In the genomic region with DNA sequence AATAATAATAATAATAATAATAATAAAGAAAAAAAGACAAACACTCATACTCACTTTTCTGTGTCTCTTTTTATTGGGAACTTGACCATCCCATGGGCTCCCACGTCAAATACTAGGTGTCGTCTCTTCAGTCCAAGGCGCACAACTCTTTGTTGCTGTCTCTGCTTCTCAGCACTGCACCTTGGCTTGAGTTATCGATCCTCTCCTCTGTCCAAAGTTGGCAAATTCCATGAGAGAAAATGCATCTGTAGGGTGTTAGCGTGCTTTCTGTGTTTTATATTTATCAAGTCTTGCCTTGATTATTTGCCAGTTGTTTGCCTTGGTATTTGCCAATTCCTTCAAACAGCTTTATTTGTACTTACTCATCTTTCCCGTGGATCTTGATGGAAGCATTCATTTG, we compare ENCODE assay signal across 28 cellular contexts.
"Had no signal": no experiment of that assay in that cellular context is flagged by ENCODE, and none has a peak within 500 bp of the region (broad histone marks: within the 10 kb centered on the region; RNA-seq: fewer than 3 reads in every experiment).

No MANE protein-coding gene starts in this region.

- H3K4me1 ChIP-seq: colonic mucosa, esophagus muscularis mucosa, esophagus squamous epithelium, foreskin keratinocyte, gastrocnemius medialis, gastroesophageal sphincter, heart left ventricle, heart right ventricle had no signal

- H3K4me3 ChIP-seq: colonic mucosa, coronary artery, dorsolateral prefrontal cortex, esophagus muscularis mucosa, esophagus squamous epithelium, gastrocnemius medialis, gastroesophageal sphincter, heart left ventricle, heart right ventricle had no signal

- H3K27ac ChIP-seq: colonic mucosa, coronary artery, dorsolateral prefrontal cortex, epithelial cell of prostate, esophagus muscularis mucosa, esophagus squamous epithelium, foreskin keratinocyte, gastrocnemius medialis, gastroesophageal sphincter, heart left ventricle, heart right ventricle had no signal

- DNase-seq: colonic mucosa; cortex of kidney; dermis blood vessel endothelial cell; dorsolateral prefrontal cortex; effector CD4-positive, alpha-beta T cell; effector CD8-positive, alpha-beta T cell; effector memory CD4-positive, alpha-beta T cell; effector memory CD8-positive, alpha-beta T cell; endodermal cell; erythroblast; esophagus squamous epithelium; foreskin fibroblast; foreskin melanocyte; gastrocnemius medialis; glutamatergic neuron; head of caudate nucleus; heart left ventricle; heart right ventricle had no signal

- FAIRE-seq: colon, endometrium, endothelial cell of umbilical vein, frontal cortex had no signal

- H3K36me3 ChIP-seq: colonic mucosa, esophagus muscularis mucosa, esophagus squamous epithelium, gastrocnemius medialis, gastroesophageal sphincter, heart left ventricle, heart right ventricle had no signal

- ATAC-seq: effector memory CD8-positive, alpha-beta T cell; esophagus mucosa; foreskin keratinocyte; gastrocnemius medialis; gastroesophageal sphincter; heart left ventricle; heart right ventricle had no signal

- H3K27me3 ChIP-seq: colonic mucosa, dorsolateral prefrontal cortex, esophagus muscularis mucosa, esophagus squamous epithelium, foreskin keratinocyte, gastrocnemius medialis, gastroesophageal sphincter, heart left ventricle, heart right ventricle had no signal

- H3K9me3 ChIP-seq: colonic mucosa, esophagus muscularis mucosa, gastrocnemius medialis had no signal
